8 cellular contexts compared by ENCODE assay signal in genomic region chr10:101817542-101818118, GRCh38. TPM values are rescaled to one million over a fixed set of nuclear protein-coding genes. Genes with fewer than 3 reads are reported as not detected.
DNase-seq lines count a peak whose midpoint lies in the region; ATAC-seq and TF ChIP-seq lines count a peak whose summit lies in the region.

No MANE protein-coding gene starts in this region.

- peak overlapping the region; percentile 86 to 87 for H3K4me3 ChIP-seq in duodenal mucosa (ENCODE audit: low read depth in 1 of 2, low read length in 2 of 2)
- H3K4me3 ChIP-seq in liver (ENCODE audit: low read depth in 1 of 3, low read length in 3 of 3): peak overlapping the region; percentile 80 to 96 (median 83)

- H3K27me3 Mint-ChIP-seq in activated T-cell treated with anti-CD3 and anti-CD28 coated beads, Interleukin-2, amount 50 U/mL, for 4 hours (ENCODE audit: low read depth): no peaks in the 10 kb centered on the region

- H3K4me1 Mint-ChIP-seq in activated T-cell treated with anti-CD3 and anti-CD28 coated beads, Interleukin-2, amount 50 U/mL, for 4 hours (ENCODE audit: low read depth): peaks cover 50% of the 10 kb centered on the region

- no peak for TF ChIP-seq RAD21 in liver (IDR thresholded peaks at IDR 0.05)

- peaks cover 8% of the 10 kb centered on the region for H3K36me3 Mint-ChIP-seq in activated T-cell treated with anti-CD3 and anti-CD28 coated beads, Interleukin-2, amount 50 U/mL, for 4 hours (ENCODE audit: insufficient read depth)

- H3K36me3 ChIP-seq in duodenal mucosa (ENCODE audit: control insufficient read depth in 1 of 2, insufficient read depth in 2 of 2, low read length in 2 of 2) (peaks cover 4 to 6% of the 10 kb centered on the region in 2 donors), liver (ENCODE audit: control insufficient read depth in 4 of 4, insufficient read depth in 3 of 4, low read depth in 1 of 4, low read length in 3 of 4) (peaks cover 0 to under 1% (median 0%) of the 10 kb centered on the region in 4 donors)

- H3K4me1 ChIP-seq in duodenal mucosa (ENCODE audit: control insufficient read depth in 1 of 2, insufficient read depth in 2 of 2, low read length in 2 of 2) (peaks cover 16 to 33% of the 10 kb centered on the region in 2 donors), liver (ENCODE audit: control insufficient read depth in 4 of 4, insufficient read depth in 4 of 4, low read length in 3 of 4) (peaks cover 9 to 39% (median 23%) of the 10 kb centered on the region in 4 donors)

- WGBS in liver: under 1% methylated on average over 41 of the region's 41 CpGs

- no peaks in the 10 kb centered on the region for H3K9me3 Mint-ChIP-seq in activated T-cell treated with anti-CD3 and anti-CD28 coated beads, Interleukin-2, amount 50 U/mL, for 4 hours

- peak overlapping the region; percentile 90 to 93 for H3K9ac ChIP-seq in duodenal mucosa (ENCODE audit: low read depth in 1 of 2, low read length in 2 of 2)
- H3K9ac ChIP-seq in liver (ENCODE audit: low read depth in 1 of 2, low read length in 2 of 2): peak overlapping the region; percentile 89 to 97

- peak; percentile 4 to 9 for ATAC-seq in activated T-cell treated with anti-CD3 and anti-CD28 coated beads, Interleukin-2, amount 50 U/mL, for 4 hours
- ATAC-seq in stimulated activated naive CD8-positive, alpha-beta T cell treated with anti-CD3 and anti-CD28 coated beads, Interleukin-15, Interleukin-2, amounts not matched to agents 100 U/mL and 50 U/mL, for 24 hours: no peak

- peak overlapping the region; percentile 88 for H3K27ac ChIP-seq in duodenal mucosa (ENCODE audit: low read depth, low read length)
- peak overlapping the region; percentile 72 to 91 for H3K27ac ChIP-seq in liver (ENCODE audit: low read depth in 1 of 2, low read length in 2 of 2)

- H3K9me3 ChIP-seq in duodenal mucosa (ENCODE audit: control insufficient read depth in 1 of 2, low read length in 2 of 2) (no peaks in the 10 kb centered on the region), liver (ENCODE audit: control insufficient read depth in 4 of 4, low read length in 3 of 4) (no peaks in the 10 kb centered on the region)

- H3K27me3 ChIP-seq in duodenal mucosa (ENCODE audit: control insufficient read depth in 1 of 2, insufficient read depth in 2 of 2, low read length in 2 of 2) (no peaks in the 10 kb centered on the region), liver (ENCODE audit: control insufficient read depth in 4 of 4, insufficient read depth in 4 of 4, low read length in 3 of 4) (no peaks in the 10 kb centered on the region)

- peak overlapping the region; percentile 99 for H3K4me3 Mint-ChIP-seq in activated T-cell treated with anti-CD3 and anti-CD28 coated beads, Interleukin-2, amount 50 U/mL, for 4 hours

- no peak for TF ChIP-seq CTCF in liver (IDR thresholded peaks at IDR 0.05; ENCODE audit: low read depth, low read length, missing input control)

- peak; percentile 21 for DNase-seq in activated T-cell treated with anti-CD3 and anti-CD28 coated beads, Interleukin-2, amount 50 U/mL, for 4 hours
- DNase-seq in activated T-cell treated with anti-CD3 and anti-CD28 coated beads for 4 hours (no peak), HT1080 (ENCODE audit: low read depth) (peak; percentile 91), T1000 (lab: John Stamatoyannopoulos, UW) (peak; percentile 23), inferior parietal cortex (ENCODE audit: extremely low spot score) (no peak)
- DNase-seq in stimulated activated naive CD8-positive, alpha-beta T cell treated with anti-CD3 and anti-CD28 coated beads, Interleukin-15, Interleukin-2, amounts not matched to agents 100 U/mL and 50 U/mL, for 24 hours: peak; percentile 55

TF ChIP-seq in liver, 16 proteins besides CTCF, POLR2A, EP300 and RAD21:
- peak; percentile 38 for TF ChIP-seq REST (IDR thresholded peaks at IDR 0.05)
- no peak for TF ChIP-seq TAF1 (conservative IDR thresholded peaks at IDR 0.05)
- TF ChIP-seq NR2F2 (IDR thresholded peaks at IDR 0.05): peak; percentile 15

RNA-seq across cellular contexts. Expression of gene OGA, which starts 0.6 kb away (rescaled TPM):
- total RNA-seq in activated T-cell treated with anti-CD3 and anti-CD28 coated beads, Interleukin-2, amount 50 U/mL, for 4 hours: 10 to 100 TPM; 52.0 to 72.2 (median 64.5) TPM
- 42.5 and 45.6 TPM in 2 replicates for total RNA-seq in HT1080 (2014; rRNA removed; shearing (Covaris generic))
- polyA plus RNA-seq in HT1080 (2015; cell fraction: cytosol; rRNA removed): 34.7 and 43.3 TPM in 2 replicates
- 211 and 214 TPM in 2 replicates for polyA plus RNA-seq in HT1080 (2015; cell fraction: nucleus; rRNA removed)
- 10 to 100 TPM; 60.5 to 64.3 TPM for total RNA-seq in liver
- polyA plus RNA-seq in liver: 10 to 100 TPM; 18.0 to 22.2 TPM

RNA-seq across cellular contexts. Expression of gene KCNIP2, which starts 26.0 kb away (rescaled TPM):
- under 1 TPM; 0.23 to 0.63 (median 0.37) TPM for total RNA-seq in activated T-cell treated with anti-CD3 and anti-CD28 coated beads, Interleukin-2, amount 50 U/mL, for 4 hours
- total RNA-seq in HT1080 (2014; rRNA removed; shearing (Covaris generic)): 1.2 TPM in 1 of 2 replicates, not detected in the other
- not detected in 2 replicates for polyA plus RNA-seq in HT1080 (2015; cell fraction: cytosol; rRNA removed)
- polyA plus RNA-seq in HT1080 (2015; cell fraction: nucleus; rRNA removed): 3.4 and 3.8 TPM in 2 replicates
- 1 to 10 TPM in 1 of 2 donors, under 1 TPM in 1; 0.98 to 2.0 TPM for total RNA-seq in liver
- polyA plus RNA-seq in liver: under 1 TPM; 0.18 to 0.46 TPM

RNA-seq across cellular contexts. Expression of gene NPM3, which starts 34.4 kb away (rescaled TPM):
- total RNA-seq in activated T-cell treated with anti-CD3 and anti-CD28 coated beads, Interleukin-2, amount 50 U/mL, for 4 hours: 100 to 1,000 TPM; 213 to 285 (median 265) TPM
- total RNA-seq in HT1080 (2014; rRNA removed; shearing (Covaris generic)): 112 and 140 TPM in 2 replicates
- polyA plus RNA-seq in HT1080 (2015; cell fraction: cytosol; rRNA removed): 85.3 and 86.9 TPM in 2 replicates
- 34.3 and 37.9 TPM in 2 replicates for polyA plus RNA-seq in HT1080 (2015; cell fraction: nucleus; rRNA removed)
- total RNA-seq in liver: 10 to 100 TPM in 1 of 2 donors, 1 to 10 TPM in 1; 9.3 to 24.9 TPM
- 10 to 100 TPM in 1 of 2 donors, 1 to 10 TPM in 1; 3.4 to 15.5 TPM for polyA plus RNA-seq in liver

RNA-seq across cellular contexts. Expression of gene FGF8, which starts 41.7 kb away (rescaled TPM):
- total RNA-seq in activated T-cell treated with anti-CD3 and anti-CD28 coated beads, Interleukin-2, amount 50 U/mL, for 4 hours: under 1 TPM in 1 of 3 donors, not detected in 2; 0.24 TPM
- total RNA-seq in HT1080 (2014; rRNA removed; shearing (Covaris generic)): not detected in 2 replicates
- polyA plus RNA-seq in HT1080 (2015; cell fraction: cytosol; rRNA removed): not detected in 2 replicates
- polyA plus RNA-seq in HT1080 (2015; cell fraction: nucleus; rRNA removed): not detected in 2 replicates
- total RNA-seq in liver: under 1 TPM in 1 of 2 donors, not detected in 1; 0.42 TPM
- not detected for polyA plus RNA-seq in liver

Comparison
In these comparisons a context has a peak if more than half of its experiments do, and no peak if none do; other contexts are left out.
1. DNase-seq: peak in activated T-cell treated with anti-CD3 and anti-CD28 coated beads, Interleukin-2, amount 50 U/mL, for 4 hours (single experiment), HT1080 (single experiment), T1000 (single experiment) and stimulated activated naive CD8-positive, alpha-beta T cell treated with anti-CD3 and anti-CD28 coated beads, Interleukin-15, Interleukin-2, amounts not matched to agents 100 U/mL and 50 U/mL, for 24 hours (single experiment); none in activated T-cell treated with anti-CD3 and anti-CD28 coated beads for 4 hours (single experiment) and inferior parietal cortex (single experiment).